In genomic region chr6:106182455-106182854, GRCh38 we compare ENCODE assay signal across 10 cellular contexts.
DNase-seq lines count a peak whose midpoint lies in the region; ATAC-seq and TF ChIP-seq lines count a peak whose summit lies in the region.
"Had no signal": no experiment of that assay in that cellular context is flagged by ENCODE, and none has a peak within 500 bp of the region (broad histone marks: within the 10 kb centered on the region; RNA-seq: fewer than 3 reads in every experiment).

No MANE protein-coding gene starts in this region.

- H3K9me3 ChIP-seq in osteoblast (ENCODE audit: low read depth, low read length): no peaks in the 10 kb centered on the region

- no peaks in the 10 kb centered on the region for H3K79me2 ChIP-seq in osteoblast (ENCODE audit: insufficient read depth, low read length)

- H3K27me3 ChIP-seq in osteoblast (ENCODE audit: insufficient read depth, low read length): no peaks in the 10 kb centered on the region
- H3K27me3 ChIP-seq: dorsolateral prefrontal cortex had no signal

- H3K4me3 ChIP-seq in osteoblast (ENCODE audit: insufficient read depth, low read length): no peak overlapping the region
- H3K4me3 ChIP-seq: dorsolateral prefrontal cortex had no signal

- peak overlapping the region; percentile 62 for H3K4me2 ChIP-seq in osteoblast (ENCODE audit: insufficient read depth, low read length)

- H3K27me3 Mint-ChIP-seq in activated CD8-positive, alpha-beta T cell treated with anti-CD3 and anti-CD28 coated beads for 36 hours: peaks cover 2% of the 10 kb centered on the region
- H3K27me3 Mint-ChIP-seq in activated CD8-positive, alpha-beta T cell treated with anti-CD3 and anti-CD28 coated beads, Interleukin-2, amount 10 ng/mL, durations not matched to agents 7 days and 5 days (ENCODE audit: low read depth): no peaks in the 10 kb centered on the region
- H3K27me3 Mint-ChIP-seq: activated CD4-positive, alpha-beta T cell treated with anti-CD3 and anti-CD28 coated beads, Interleukin-2, amount 10 ng/mL, durations not matched to agents 7 days and 5 days had no signal

- peak overlapping the region; percentile 76 for H3K27ac ChIP-seq in osteoblast (ENCODE audit: low read depth, low read length)
- H3K27ac ChIP-seq: dorsolateral prefrontal cortex had no signal

- H3K27ac Mint-ChIP-seq in activated CD8-positive, alpha-beta T cell treated with anti-CD3 and anti-CD28 coated beads for 36 hours: peak overlapping the region; percentile 8
- H3K27ac Mint-ChIP-seq in activated CD8-positive, alpha-beta T cell treated with anti-CD3 and anti-CD28 coated beads, Interleukin-2, amount 10 ng/mL, durations not matched to agents 7 days and 5 days: no peak overlapping the region
- H3K27ac Mint-ChIP-seq: activated CD4-positive, alpha-beta T cell treated with anti-CD3 and anti-CD28 coated beads, Interleukin-2, amount 10 ng/mL, durations not matched to agents 7 days and 5 days had no signal

- POLR2A ChIA-PET in activated CD8-positive, alpha-beta T cell treated with anti-CD3 and anti-CD28 coated beads for 36 hours (lab: Charles Lee): interaction anchor here (1.1 to 2.4 kb wide), 5 partner anchors 15 to 71 kb away, joined by 3 to 16 read pairs (median 8); no protein-coding TSS in a partner anchor
- POLR2A ChIA-PET in activated CD8-positive, alpha-beta T cell treated with anti-CD3 and anti-CD28 coated beads, Interleukin-2, amount 10 ng/mL, durations not matched to agents 7 days and 5 days (lab: Charles Lee): interaction anchor here (1.3 to 2.2 kb wide), 3 partner anchors 19 to 83 kb away, joined by 3 to 10 read pairs (median 5); no protein-coding TSS in a partner anchor

- H3K4me1 Mint-ChIP-seq in activated CD8-positive, alpha-beta T cell treated with anti-CD3 and anti-CD28 coated beads for 36 hours (ENCODE audit: low read depth): peaks cover 55% of the 10 kb centered on the region
- peaks cover 50% of the 10 kb centered on the region for H3K4me1 Mint-ChIP-seq in activated CD8-positive, alpha-beta T cell treated with anti-CD3 and anti-CD28 coated beads, Interleukin-2, amount 10 ng/mL, durations not matched to agents 7 days and 5 days (ENCODE audit: low read depth)

- DNase-seq in activated CD8-positive, alpha-beta T cell treated with anti-CD3 and anti-CD28 coated beads for 36 hours: peak; percentile 52
- no peak for DNase-seq in activated CD8-positive, alpha-beta T cell treated with anti-CD3 and anti-CD28 coated beads, Interleukin-2, amount 10 ng/mL, durations not matched to agents 7 days and 5 days
- DNase-seq in osteoblast (ENCODE audit: insufficient read length, low spot score, missing footprints) (no peak), GM03348 (ENCODE audit: low spot score) (no peak), NCI-H1417 (lab: John Stamatoyannopoulos, UW) (no peak), HUDEP-2 (lab: John Stamatoyannopoulos, UW; ENCODE audit: unreplicated experiment in 76 of 76) (no peak)
- DNase-seq: activated CD4-positive, alpha-beta T cell treated with anti-CD3 and anti-CD28 coated beads, Interleukin-2, amount 10 ng/mL, durations not matched to agents 7 days and 5 days; dorsolateral prefrontal cortex had no signal

- no peak for TF ChIP-seq CTCF in activated CD8-positive, alpha-beta T cell treated with anti-CD3 and anti-CD28 coated beads for 36 hours (IDR thresholded peaks at IDR 0.05)
- no peak for TF ChIP-seq CTCF in osteoblast (IDR thresholded peaks at IDR 0.05; ENCODE audit: extremely low read depth, low read depth, low read length)

- intact Hi-C loops in activated CD8-positive, alpha-beta T cell treated with anti-CD3 and anti-CD28 coated beads for 36 hours (cut with micrococcal nuclease): no loop called here

- H3K4me1 ChIP-seq in osteoblast (ENCODE audit: insufficient read depth, low read length): peaks cover 31% of the 10 kb centered on the region

- peak; percentile 45 for ATAC-seq in activated CD8-positive, alpha-beta T cell treated with anti-CD3 and anti-CD28 coated beads for 36 hours
- ATAC-seq in activated CD8-positive, alpha-beta T cell treated with anti-CD3 and anti-CD28 coated beads, Interleukin-2, amount 10 ng/mL, durations not matched to agents 7 days and 5 days: no peak
- peak; percentile 79 for ATAC-seq in HG02610 (IDR thresholded peaks at IDR 0.05; ENCODE audit: unreplicated experiment)
- peak; percentile 73 for ATAC-seq in HG03575 (IDR thresholded peaks at IDR 0.05; ENCODE audit: extremely low read depth, insufficient number of reproducible peaks, low FRiP score, unreplicated experiment)

- no peak overlapping the region for H3K4me3 Mint-ChIP-seq in activated CD8-positive, alpha-beta T cell treated with anti-CD3 and anti-CD28 coated beads for 36 hours
- no peak overlapping the region for H3K4me3 Mint-ChIP-seq in activated CD8-positive, alpha-beta T cell treated with anti-CD3 and anti-CD28 coated beads, Interleukin-2, amount 10 ng/mL, durations not matched to agents 7 days and 5 days
- H3K4me3 Mint-ChIP-seq: activated CD4-positive, alpha-beta T cell treated with anti-CD3 and anti-CD28 coated beads, Interleukin-2, amount 10 ng/mL, durations not matched to agents 7 days and 5 days had no signal

- peaks cover 18% of the 10 kb centered on the region for H3K36me3 Mint-ChIP-seq in activated CD8-positive, alpha-beta T cell treated with anti-CD3 and anti-CD28 coated beads for 36 hours (ENCODE audit: low read depth)
- H3K36me3 Mint-ChIP-seq in activated CD8-positive, alpha-beta T cell treated with anti-CD3 and anti-CD28 coated beads, Interleukin-2, amount 10 ng/mL, durations not matched to agents 7 days and 5 days (ENCODE audit: low read depth): peaks cover 41% of the 10 kb centered on the region

- no peaks in the 10 kb centered on the region for H3K9me3 Mint-ChIP-seq in activated CD8-positive, alpha-beta T cell treated with anti-CD3 and anti-CD28 coated beads for 36 hours
- no peaks in the 10 kb centered on the region for H3K9me3 Mint-ChIP-seq in activated CD8-positive, alpha-beta T cell treated with anti-CD3 and anti-CD28 coated beads, Interleukin-2, amount 10 ng/mL, durations not matched to agents 7 days and 5 days (ENCODE audit: insufficient read depth)

- H2AFZ ChIP-seq in osteoblast (ENCODE audit: low read length): no peak overlapping the region

- H3K36me3 ChIP-seq in osteoblast (ENCODE audit: insufficient read depth, low read length): peaks cover 4% of the 10 kb centered on the region

- no peaks in the 10 kb centered on the region for H4K20me1 ChIP-seq in osteoblast (ENCODE audit: insufficient read depth, low read length)

- CTCF ChIA-PET in activated CD8-positive, alpha-beta T cell treated with anti-CD3 and anti-CD28 coated beads for 36 hours (lab: Charles Lee): interaction anchor here (0.7 to 2.8 kb wide), 6 partner anchors 10 to 96 kb away, joined by 4 to 13 read pairs (median 4); partner anchors contain the start of gene PRDM1
- CTCF ChIA-PET in activated CD8-positive, alpha-beta T cell treated with anti-CD3 and anti-CD28 coated beads, Interleukin-2, amount 10 ng/mL, durations not matched to agents 7 days and 5 days (lab: Charles Lee): interaction anchor here (0.7 to 3.3 kb wide), 12 partner anchors 10 to 96 kb away, joined by 3 to 18 read pairs (median 4); no protein-coding TSS in a partner anchor
